Comparison of ENCODE assay signal across 22 cellular contexts in genomic region chrX:45129055-45129454, GRCh38.
DNase-seq lines count a peak whose midpoint lies in the region; ATAC-seq, FAIRE-seq and TF ChIP-seq lines count a peak whose summit lies in the region.
"Had no signal": no experiment of that assay in that cellular context is flagged by ENCODE, and none has a peak within 500 bp of the region (broad histone marks: within the 10 kb centered on the region; RNA-seq: fewer than 3 reads in every experiment).

No MANE protein-coding gene starts in this region.

- no peak for ATAC-seq in HepG2
- no peak for ATAC-seq in right lobe of liver
- ATAC-seq: A549; CD8-positive, alpha-beta T cell had no signal

- H3K27ac ChIP-seq in HepG2 (ENCODE audit: extremely low read length, insufficient read depth, low read length) (no peak overlapping the region), right lobe of liver (no peak overlapping the region), astrocyte (ENCODE audit: low read depth, low read length) (no peak overlapping the region), hepatocyte (peak overlapping the region; percentile 53), left ventricle myocardium inferior (replicated peaks) (no peak overlapping the region)
- H3K27ac ChIP-seq: 22Rv1; A549; BLaER1 treated with 17β-estradiol and CSF1 and Interleukin-3, amounts not matched to agents 10 nM and 100 nM; C4-2B had no signal

- H3K9me3 ChIP-seq in HepG2 (ENCODE audit: low read length), result no peaks in the 10 kb centered on the region; the same call in 1 of the 2 replicates
- no peaks in the 10 kb centered on the region for H3K9me3 ChIP-seq in right lobe of liver
- H3K9me3 ChIP-seq in astrocyte (ENCODE audit: insufficient read depth, low read depth, low read length), result no peaks in the 10 kb centered on the region
- no peaks in the 10 kb centered on the region for H3K9me3 ChIP-seq in hepatocyte (ENCODE audit: low read depth)
- H3K9me3 ChIP-seq in left ventricle myocardium inferior (replicated peaks), result peaks cover 11% of the 10 kb centered on the region
- H3K9me3 ChIP-seq: Caco-2 had no signal

- peaks cover 9% of the 10 kb centered on the region for H3K4me1 ChIP-seq in HepG2 (ENCODE audit: insufficient read depth, low read length)
- H3K4me1 ChIP-seq in right lobe of liver, result no peaks in the 10 kb centered on the region
- no peaks in the 10 kb centered on the region for H3K4me1 ChIP-seq in astrocyte (ENCODE audit: insufficient read depth, low read length)
- H3K4me1 ChIP-seq in hepatocyte (ENCODE audit: insufficient read depth), result no peaks in the 10 kb centered on the region
- no peaks in the 10 kb centered on the region for H3K4me1 ChIP-seq in left ventricle myocardium inferior
- H3K4me1 ChIP-seq: A549; BLaER1 treated with 17β-estradiol and CSF1 and Interleukin-3, amounts not matched to agents 10 nM and 100 nM; Caco-2 had no signal

- H3K4me1 Mint-ChIP-seq in astrocyte (ENCODE audit: low read depth, unreplicated experiment), result no peaks in the 10 kb centered on the region
- H3K4me1 Mint-ChIP-seq: B cell had no signal

- no peak overlapping the region for H3K4me3 ChIP-seq in HepG2 (replicated peaks in 1 of 3; ENCODE audit: insufficient read depth in 1 of 3, low read depth in 2 of 3, low read length in 3 of 3)
- no peak overlapping the region for H3K4me3 ChIP-seq in right lobe of liver
- no peak overlapping the region for H3K4me3 ChIP-seq in astrocyte (ENCODE audit: insufficient read depth, low read depth, low read length)
- no peak overlapping the region for H3K4me3 ChIP-seq in hepatocyte
- H3K4me3 ChIP-seq in left ventricle myocardium inferior, result no peak overlapping the region
- H3K4me3 ChIP-seq: A549; BLaER1 treated with 17β-estradiol and CSF1 and Interleukin-3, amounts not matched to agents 10 nM and 100 nM had no signal

- H3K9me2 ChIP-seq in hepatocyte (replicated peaks; ENCODE audit: insufficient read depth), result no peaks in the 10 kb centered on the region

- H3K4me3 Mint-ChIP-seq in astrocyte (ENCODE audit: unreplicated experiment), result no peak overlapping the region
- H3K4me3 Mint-ChIP-seq: B cell; CD4-positive, alpha-beta T cell; CD8-positive, alpha-beta T cell had no signal

- TF ChIP-seq POLR2A in HepG2 (IDR thresholded peaks at IDR 0.05; ENCODE audit: insufficient read depth in 1 of 2, low read depth in 2 of 2, low read length in 2 of 2), result no peak
- no peak for TF ChIP-seq POLR2A in right lobe of liver (IDR thresholded peaks at IDR 0.05)

- TF ChIP-seq CTCF in HepG2 (CRISPR knock-in tag; IDR thresholded peaks at IDR 0.05) (no peak), right lobe of liver (IDR thresholded peaks at IDR 0.05) (no peak), astrocyte (IDR thresholded peaks at IDR 0.05; ENCODE audit: insufficient read depth, low read depth, low read length) (no peak), hepatocyte (IDR thresholded peaks at IDR 0.05; ENCODE audit: poor library complexity) (no peak), left ventricle myocardium inferior (IDR thresholded peaks at IDR 0.05; ENCODE audit: borderline replicate concordance) (no peak)

- intact Hi-C loops in HepG2 (cut with micrococcal nuclease; ENCODE audit: unreplicated experiment), result no loop called here
- intact Hi-C loops in right lobe of liver (cut with DNase I), result no loop called here
- intact Hi-C loops in left ventricle myocardium inferior (cut with micrococcal nuclease), result no loop called here

- DNase-seq in HepG2 (ENCODE audit: low spot score) (no peak), right lobe of liver (no peak), astrocyte (ENCODE audit: low read depth) (no peak), hepatocyte (ENCODE audit: low spot score) (no peak), HPDE6-E6E7 (ENCODE audit: extremely low spot score) (no peak), Kasumi-1 (lab: John Stamatoyannopoulos, UW) (no peak), left ventricle myocardium inferior (no peak)
- DNase-seq: AML-193; Caco-2; Calu3; CD4-positive, alpha-beta T cell; CD8-positive, alpha-beta T cell; DMS79 treated with DMSO at 0.1 percent for 48 hours; GF-D8 had no signal

- H3K36me3 Mint-ChIP-seq in astrocyte (ENCODE audit: low read depth, unreplicated experiment), result peaks cover 3% of the 10 kb centered on the region
- H3K36me3 Mint-ChIP-seq: CD8-positive, alpha-beta T cell had no signal

- POLR2A ChIA-PET in HepG2 (lab: Yijun Ruan, JAX), result no interaction called here

- H3K27me3 ChIP-seq in HepG2 (ENCODE audit: control insufficient read depth in 1 of 2, insufficient read depth in 2 of 2, low read length in 2 of 2) (no peaks in the 10 kb centered on the region), right lobe of liver (no peaks in the 10 kb centered on the region), astrocyte (ENCODE audit: insufficient read depth, low read length) (no peaks in the 10 kb centered on the region), hepatocyte (no peaks in the 10 kb centered on the region), left ventricle myocardium inferior (ENCODE audit: low read depth) (no peaks in the 10 kb centered on the region)
- H3K27me3 ChIP-seq: BLaER1 treated with 17β-estradiol and CSF1 and Interleukin-3, amounts not matched to agents 10 nM and 100 nM had no signal

- no peaks in the 10 kb centered on the region for H3K79me2 ChIP-seq in HepG2 (ENCODE audit: insufficient read depth, low read length)
- H3K79me2 ChIP-seq in astrocyte (ENCODE audit: insufficient read depth, low read length), result no peaks in the 10 kb centered on the region
- H3K79me2 ChIP-seq in hepatocyte, result no peaks in the 10 kb centered on the region

- no peak overlapping the region for H3K27ac Mint-ChIP-seq in astrocyte (ENCODE audit: unreplicated experiment)
- H3K27ac Mint-ChIP-seq: B cell; CD4-positive, alpha-beta T cell; CD8-positive, alpha-beta T cell had no signal

- H4K20me1 ChIP-seq in HepG2 (ENCODE audit: insufficient read depth, low read length), result no peaks in the 10 kb centered on the region
- no peaks in the 10 kb centered on the region for H4K20me1 ChIP-seq in astrocyte (ENCODE audit: insufficient read depth, low read length)
- H4K20me1 ChIP-seq in hepatocyte (ENCODE audit: insufficient read depth, poor library complexity, severe bottlenecking), result no peaks in the 10 kb centered on the region
- H4K20me1 ChIP-seq: BLaER1 treated with 17β-estradiol and CSF1 and Interleukin-3, amounts not matched to agents 10 nM and 100 nM had no signal

- TF ChIP-seq EP300 in HepG2 (IDR thresholded peaks at IDR 0.05; ENCODE audit: low read depth in 2 of 2, low read length in 2 of 2) (no peak), HepG2 (CRISPR knock-in tag; IDR thresholded peaks at IDR 0.05; ENCODE audit: borderline replicate concordance) (no peak)

- BruUV-seq in HepG2 (replicated peaks; lab: Mats Ljungman, UMichigan), result no TSS peak

- H3K36me3 ChIP-seq in HepG2 (replicated peaks in 1 of 2; ENCODE audit: control insufficient read depth in 1 of 2, insufficient read depth in 2 of 2, low read length in 2 of 2), result no peaks in the 10 kb centered on the region
- H3K36me3 ChIP-seq in right lobe of liver, result no peaks in the 10 kb centered on the region
- no peaks in the 10 kb centered on the region for H3K36me3 ChIP-seq in astrocyte (ENCODE audit: insufficient read depth, low read length)
- H3K36me3 ChIP-seq in hepatocyte (replicated peaks; ENCODE audit: insufficient read depth, low read depth), result no peaks in the 10 kb centered on the region
- no peaks in the 10 kb centered on the region for H3K36me3 ChIP-seq in left ventricle myocardium inferior
- H3K36me3 ChIP-seq: BLaER1 treated with 17β-estradiol and CSF1 and Interleukin-3, amounts not matched to agents 10 nM and 100 nM had no signal

- H3K27me3 Mint-ChIP-seq in astrocyte (ENCODE audit: low read depth, unreplicated experiment), result no peaks in the 10 kb centered on the region
- H3K27me3 Mint-ChIP-seq: B cell; CD4-positive, alpha-beta T cell had no signal

- CTCF ChIA-PET in HepG2 (lab: Yijun Ruan, JAX; ENCODE audit: low intra/inter-chr PET ratio, low total read pairs), result no interaction called here

- H3K9ac ChIP-seq in HepG2 (ENCODE audit: insufficient read depth, low read depth, low read length), result no peak overlapping the region
- H3K9ac ChIP-seq in astrocyte (ENCODE audit: low read length), result no peak overlapping the region
- H3K9ac ChIP-seq: BLaER1 treated with 17β-estradiol and CSF1 and Interleukin-3, amounts not matched to agents 10 nM and 100 nM had no signal

- H3K4me2 ChIP-seq in HepG2 (ENCODE audit: low read depth, low read length) (no peak overlapping the region), astrocyte (ENCODE audit: low read length) (no peak overlapping the region), hepatocyte (no peak overlapping the region)
- H3K4me2 ChIP-seq: A549; BLaER1 treated with 17β-estradiol and CSF1 and Interleukin-3, amounts not matched to agents 10 nM and 100 nM had no signal

- no peak for TF ChIP-seq RAD21 in HepG2 (CRISPR knock-in tag; IDR thresholded peaks at IDR 0.05)

- WGBS in HepG2 (ENCODE audit: low lambda C conversion rate), result 27% methylated on average over 1 of the region's 2 CpGs
- 47% methylated on average over 2 of the region's 2 CpGs for WGBS in right lobe of liver (ENCODE audit: insufficient coverage, low coverage, low lambda C conversion rate, missing lambda C conversion rate)
- 66% methylated on average over 2 of the region's 2 CpGs for WGBS in hepatocyte (ENCODE audit: low lambda C conversion rate, missing lambda C conversion rate)

- H2AFZ ChIP-seq in HepG2 (ENCODE audit: low read length) (no peak overlapping the region), astrocyte (ENCODE audit: low read depth, low read length) (no peak overlapping the region), hepatocyte (no peak overlapping the region)

- in situ Hi-C loops in HepG2 (cut with HindIII; ENCODE audit: extremely low pct_ligation_motif_present, low pct_unique_long_range_greater_than_20kb), result no loop called here

- FAIRE-seq in HepG2 (lab: Jason Lieb, UNC), result no peak
- peak; percentile 23 for FAIRE-seq in astrocyte (lab: Jason Lieb, UNC)
- FAIRE-seq: A549, D721Med, G401.6, GM12891 had no signal

- H3K9me3 Mint-ChIP-seq in astrocyte (ENCODE audit: unreplicated experiment), result peaks cover 14% of the 10 kb centered on the region

TF ChIP-seq in HepG2, 621 proteins besides CTCF, POLR2A, EP300 and RAD21:
- TF ChIP-seq MXD4 (CRISPR knock-in tag; IDR thresholded peaks at IDR 0.05) (no peak), MAFF (IDR thresholded peaks at IDR 0.05; ENCODE audit: low read depth, low read length) (0 out of 2 replicates have a peak, but pooled peaks have one; percentile 25), ZNF331 (CRISPR knock-in tag; IDR thresholded peaks at IDR 0.05) (no peak), MAFK (conservative IDR thresholded peaks at IDR 0.05 in 1 of 2, IDR thresholded peaks at IDR 0.05 in 1 of 2; ENCODE audit: low read length in 2 of 2) (peak in 1 of 2 experiments; percentile 58; a peak in 3 of 4 replicates)
